Comparison of ENCODE assay signal across 8 cellular contexts in genomic region chr11:78084506-78084905, GRCh38. TPM values are rescaled to one million over a fixed set of nuclear protein-coding genes. Genes with fewer than 3 reads are reported as not detected.
"Had no signal": no experiment of that assay in that cellular context is flagged by ENCODE, and none has a peak within 500 bp of the region (broad histone marks: within the 10 kb centered on the region; RNA-seq: fewer than 3 reads in every experiment).

No MANE protein-coding gene starts in this region.

RNA-seq across cellular contexts. Expression of gene THRSP, which starts 20.8 kb away (rescaled TPM):
- total RNA-seq: esophagus mucosa; kidney epithelial cell; lung microvascular endothelial cell; naive thymus-derived CD4-positive, alpha-beta T cell; osteoblast; progenitor cell of endocrine pancreas; smooth muscle cell; transverse colon had no signal
- polyA plus RNA-seq: naive thymus-derived CD4-positive, alpha-beta T cell; smooth muscle cell had no signal
